30 cellular contexts compared by ENCODE assay signal in genomic region chr12:108483213-108483920, GRCh38. TPM values are rescaled to one million over a fixed set of nuclear protein-coding genes. Genes with fewer than 3 reads are reported as not detected.
DNase-seq lines count a peak whose midpoint lies in the region; ATAC-seq, FAIRE-seq and TF ChIP-seq lines count a peak whose summit lies in the region.
"Had no signal": no experiment of that assay in that cellular context is flagged by ENCODE, and none has a peak within 500 bp of the region (broad histone marks: within the 10 kb centered on the region; RNA-seq: fewer than 3 reads in every experiment).

No MANE protein-coding gene starts in this region.

- intact Hi-C loops in Panc1 (cut with micrococcal nuclease; ENCODE audit: unreplicated experiment) (no loop called here), posterior vena cava (cut with DNase I) (no loop called here)

- no peak overlapping the region for H3K23ac ChIP-seq in mesenchymal stem cell (ENCODE audit: low read length in 2 of 2)

- 0 out of 4 replicates have a peak overlapping the region, but pooled peaks of 1 of the 2 experiments have one; percentile 39 for H3K4me3 ChIP-seq in Panc1 (ENCODE audit: low read depth in 2 of 2, low read length in 2 of 2)
- H3K4me3 ChIP-seq in bronchial epithelial cell (ENCODE audit: low read depth, low read length), result no peak overlapping the region
- no peak overlapping the region for H3K4me3 ChIP-seq in mesenchymal stem cell (ENCODE audit: insufficient read depth in 1 of 2, low read depth in 1 of 2, low read length in 2 of 2)
- H3K4me3 ChIP-seq: lower lobe of right lung, psoas muscle, thoracic aorta had no signal

- FAIRE-seq in bronchial epithelial cell (lab: Jason Lieb, UNC), result no peak
- FAIRE-seq: frontal cortex, urothelium cell line had no signal

- no peak for TF ChIP-seq CTCF in Panc1 (IDR thresholded peaks at IDR 0.05)
- no peak for TF ChIP-seq CTCF in bronchial epithelial cell (IDR thresholded peaks at IDR 0.05; ENCODE audit: insufficient read depth, low read length, severe bottlenecking)

- H3K36me3 ChIP-seq in Panc1 (ENCODE audit: control insufficient read depth, insufficient read depth, low read length) (no peaks in the 10 kb centered on the region), bronchial epithelial cell (ENCODE audit: control insufficient read depth, insufficient read depth, low read length) (no peaks in the 10 kb centered on the region), mesenchymal stem cell (ENCODE audit: control insufficient read depth in 1 of 2, insufficient read depth in 2 of 2, low read depth in 1 of 2, low read length in 2 of 2) (no peaks in the 10 kb centered on the region)
- H3K36me3 ChIP-seq: lower lobe of right lung, thoracic aorta had no signal

- H3K27me3 ChIP-seq in Panc1 (ENCODE audit: control insufficient read depth, insufficient read depth, low read length) (no peaks in the 10 kb centered on the region), bronchial epithelial cell (ENCODE audit: control insufficient read depth, insufficient read depth, low read length) (no peaks in the 10 kb centered on the region), mesenchymal stem cell (ENCODE audit: control insufficient read depth in 1 of 2, insufficient read depth in 1 of 2, low read length in 2 of 2) (peaks cover 0 to 16% of the 10 kb centered on the region in 2 experiments)

- BruUV-seq in Panc1 (replicated peaks; lab: Mats Ljungman, UMichigan), result no TSS peak

- peak; percentile 54 for ATAC-seq in Panc1
- ATAC-seq: lower lobe of right lung; natural killer cell treated with Interleukin-12 subunit alpha and Interleukin-12 subunit beta and Interleukin-15 and Interleukin-18, amount 100 ng/mL, for 72 hours; psoas muscle; sciatic nerve; stimulated activated naive CD8-positive, alpha-beta T cell treated with anti-CD3 and anti-CD28 coated beads, Interleukin-15, amount 100 ng/mL, for 72 hours had no signal

- in situ Hi-C loops in Panc1 (cut with HindIII; ENCODE audit: low pct_unique_long_range_greater_than_20kb, low sequenced_read_pairs), result no loop called here

- no peak overlapping the region for H3K4ac ChIP-seq in mesenchymal stem cell (ENCODE audit: low read depth in 1 of 2, low read length in 2 of 2)

- no peak overlapping the region for H4K91ac ChIP-seq in mesenchymal stem cell (ENCODE audit: low read length)

- no peak overlapping the region for H2BK12ac ChIP-seq in mesenchymal stem cell (ENCODE audit: low read length in 2 of 2)

- DNase-seq in NCI-H2171 treated with DMSO at 0.1 percent for 48 hours (lab: John Stamatoyannopoulos, UW) (peak; percentile 12), NCI-H2171 (lab: John Stamatoyannopoulos, UW) (no peak), Panc1 (ENCODE audit: low read depth, low spot score) (no peak), bronchial epithelial cell (ENCODE audit: low read depth) (peak; percentile 87), mesenchymal stem cell (no peak), CD1c-positive myeloid dendritic cell (ENCODE audit: extremely low spot score) (no peak), posterior vena cava (ENCODE audit: low spot score) (no peak)
- no peak for DNase-seq in activated CD4-positive, alpha-beta T cell treated with anti-CD3 and anti-CD28 coated beads for 1 hour
- DNase-seq: activated CD4-positive, alpha-beta T cell treated with anti-CD3 and anti-CD28 coated beads, Interleukin-2, amount 10 ng/mL, durations not matched to agents 24 days and 14 days; activated gamma-delta T cell; activated naive CD8-positive, alpha-beta T cell treated with anti-CD3 and anti-CD28 coated beads for 36 hours; activated T-cell treated with anti-CD3 and anti-CD28 coated beads, Interleukin-2, amount 50 U/mL, for 24 hours; aorta; Karpas-422; lower lobe of right lung; MV-4-11; NCI-H1436; occipital lobe; psoas muscle; SIG-M5; stimulated activated CD4-positive, alpha-beta T cell treated with anti-CD3 and anti-CD28 coated beads, Interleukin-12 subunit alpha, Interleukin-12 subunit beta, amount 100 ng/mL, for 4 hours; stimulated activated CD4-positive, alpha-beta T cell treated with anti-CD3 and anti-CD28 coated beads, Interleukin-2, amount 100 ng/mL, for 48 hours; stimulated activated naive CD8-positive, alpha-beta T cell treated with anti-CD3 and anti-CD28 coated beads, Interleukin-15, amount 100 ng/mL, for 72 hours had no signal

- peaks cover 14% of the 10 kb centered on the region for H3K4me1 ChIP-seq in Panc1 (ENCODE audit: control insufficient read depth, insufficient read depth, low read length)
- peaks cover 8% of the 10 kb centered on the region for H3K4me1 ChIP-seq in mesenchymal stem cell (ENCODE audit: control insufficient read depth, insufficient read depth, low read depth, low read length)
- H3K4me1 ChIP-seq: lower lobe of right lung, psoas muscle had no signal

- POLR2A ChIA-PET in Panc1 (lab: Charles Lee), result no interaction called here

- H3K4me2 ChIP-seq in mesenchymal stem cell (ENCODE audit: low read length, poor library complexity, severe bottlenecking), result peak overlapping the region; percentile 57

- H3K9me3 ChIP-seq in Panc1 (ENCODE audit: control insufficient read depth, insufficient read depth, low read depth, low read length) (no peaks in the 10 kb centered on the region), mesenchymal stem cell (ENCODE audit: control insufficient read depth, low read length) (peaks cover 6% of the 10 kb centered on the region)
- H3K9me3 ChIP-seq: lower lobe of right lung, thoracic aorta had no signal

- H2AK5ac ChIP-seq in mesenchymal stem cell (ENCODE audit: low read length, severe bottlenecking), result no peak overlapping the region

- no peak overlapping the region for H3K18ac ChIP-seq in mesenchymal stem cell (ENCODE audit: low read depth in 1 of 2, low read length in 2 of 2)

- H2AFZ ChIP-seq in mesenchymal stem cell (ENCODE audit: low read depth, low read length), result no peak overlapping the region

- no peak overlapping the region for H3K14ac ChIP-seq in mesenchymal stem cell (ENCODE audit: low read length in 2 of 2)

- H3K9ac ChIP-seq in mesenchymal stem cell (ENCODE audit: low read length), result no peak overlapping the region

- no peak overlapping the region for H2BK5ac ChIP-seq in mesenchymal stem cell (ENCODE audit: low read depth, low read length, poor library complexity, severe bottlenecking)

- CTCF ChIA-PET in Panc1 (lab: Charles Lee), result no interaction called here

- no peak overlapping the region for H4K8ac ChIP-seq in mesenchymal stem cell (ENCODE audit: low read length)

- H3K79me1 ChIP-seq in mesenchymal stem cell (replicated peaks; ENCODE audit: low read length, poor library complexity, severe bottlenecking), result no peaks in the 10 kb centered on the region

- no peak overlapping the region for H2BK120ac ChIP-seq in mesenchymal stem cell (ENCODE audit: low read depth, low read length)

- no peak overlapping the region for H2BK15ac ChIP-seq in mesenchymal stem cell (ENCODE audit: low read depth, poor library complexity, severe bottlenecking)

- 17% methylated on average over 2 of the region's 4 CpGs for WGBS in mesenchymal stem cell

- H3K27ac ChIP-seq in Panc1 (ENCODE audit: low read length) (peak overlapping the region; percentile 59), mesenchymal stem cell (ENCODE audit: low read length, poor library complexity, severe bottlenecking) (peak overlapping the region; percentile 13)
- H3K27ac ChIP-seq: 22Rv1, HL-60, lower lobe of right lung, psoas muscle, thoracic aorta had no signal

RNA-seq across cellular contexts. Expression of gene FICD, which starts 31.7 kb away (rescaled TPM):
- total RNA-seq in Panc1 (2021; ENCODE audit: unreplicated experiment), result 10.1 TPM
- 13.3 TPM for polyA plus RNA-seq in Panc1 (2012; ENCODE audit: insufficient read length)
- 11.6 and 15.5 TPM in 2 replicates for total RNA-seq in bronchial epithelial cell
- polyA plus RNA-seq in mesenchymal stem cell (2013, experiment 1 of 2), result 6.0 TPM
- 6.1 TPM for polyA plus RNA-seq in mesenchymal stem cell (2013, experiment 2 of 2)
- total RNA-seq in posterior vena cava, result 10 to 100 TPM in 1 of 2 donors, 1 to 10 TPM in 1; 10.0 to 11.3 TPM

Comparison
In these comparisons a context has a peak if more than half of its experiments do, and no peak if none do; other contexts are left out.
1. DNase-seq: peak in NCI-H2171 treated with DMSO at 0.1 percent for 48 hours (single experiment) and bronchial epithelial cell (single experiment); none in NCI-H2171 (single experiment), Panc1 (single experiment), mesenchymal stem cell (single experiment), CD1c-positive myeloid dendritic cell (single experiment), posterior vena cava (single experiment) and activated CD4-positive, alpha-beta T cell treated with anti-CD3 and anti-CD28 coated beads for 1 hour (single experiment).